24 cellular contexts compared by ENCODE assay signal in the genomic region with DNA sequence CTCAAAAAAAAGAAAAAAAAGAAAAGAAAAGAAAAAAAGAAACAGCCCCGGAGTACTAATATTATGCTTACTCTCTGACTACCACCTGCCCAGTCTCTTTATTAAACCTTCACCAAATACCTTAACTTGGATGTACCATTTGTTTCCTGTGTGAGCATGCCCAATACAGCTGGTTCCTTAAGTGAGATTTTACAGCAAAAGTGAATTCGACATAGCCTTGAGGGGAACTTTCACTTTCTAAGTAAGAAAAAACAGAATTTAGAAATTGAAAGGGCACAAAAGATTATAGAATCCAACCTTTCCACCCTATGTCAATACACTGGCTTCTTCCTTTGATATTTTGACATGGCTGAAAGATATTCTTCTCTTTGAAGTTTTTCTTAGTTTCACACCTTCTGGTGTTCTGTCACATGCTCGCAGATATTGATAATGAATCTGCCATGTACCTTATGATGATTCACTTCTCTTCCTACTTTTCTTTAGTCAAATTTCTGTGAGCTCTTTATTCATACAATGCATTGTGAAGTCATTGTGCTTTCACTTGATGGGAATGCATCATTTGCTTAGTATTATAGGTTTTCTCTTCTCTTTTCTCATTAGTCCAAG. TPM values are rescaled to one million over a fixed set of nuclear protein-coding genes. Genes with fewer than 3 reads are reported as not detected.
DNase-seq lines count a peak whose midpoint lies in the region; ATAC-seq and TF ChIP-seq lines count a peak whose summit lies in the region.
"Had no signal": no experiment of that assay in that cellular context is flagged by ENCODE, and none has a peak within 500 bp of the region (broad histone marks: within the 10 kb centered on the region; RNA-seq: fewer than 3 reads in every experiment).

No MANE protein-coding gene starts in this region.

- ATAC-seq in stimulated activated naive CD8-positive, alpha-beta T cell treated with anti-CD3 and anti-CD28 coated beads, Interleukin-15, amount 100 ng/mL, for 72 hours: peak; percentile 78
- ATAC-seq in natural killer cell treated with Interleukin-12 subunit alpha and Interleukin-12 subunit beta and Interleukin-15 and Interleukin-18, amount 100 ng/mL, for 72 hours: no peak
- ATAC-seq: GM23338, heart left ventricle, upper lobe of right lung had no signal

- peak overlapping the region; percentile 29 for H3K27ac Mint-ChIP-seq in MCF 10A (ENCODE audit: low read depth, unreplicated experiment)
- H3K27ac Mint-ChIP-seq in stimulated activated naive CD8-positive, alpha-beta T cell treated with anti-CD3 and anti-CD28 coated beads, Interleukin-15, amount 100 ng/mL, for 72 hours: no peak overlapping the region
- H3K27ac Mint-ChIP-seq in natural killer cell treated with Interleukin-12 subunit alpha and Interleukin-12 subunit beta and Interleukin-15 and Interleukin-18, amount 100 ng/mL, for 72 hours: no peak overlapping the region
- H3K27ac Mint-ChIP-seq: activated CD4-positive, alpha-beta T cell treated with anti-CD3 and anti-CD28 coated beads, Interleukin-2, amount 10 ng/mL, durations not matched to agents 7 days and 5 days; CD4-positive, alpha-beta memory T cell; GM23338; progenitor cell of endocrine pancreas had no signal

- H3K27me3 Mint-ChIP-seq in MCF 10A (ENCODE audit: insufficient read depth, unreplicated experiment): no peaks in the 10 kb centered on the region
- peaks cover 32% of the 10 kb centered on the region for H3K27me3 Mint-ChIP-seq in stimulated activated naive CD8-positive, alpha-beta T cell treated with anti-CD3 and anti-CD28 coated beads, Interleukin-15, amount 100 ng/mL, for 72 hours
- peaks cover 17 to 24% of the 10 kb centered on the region in 2 donors for H3K27me3 Mint-ChIP-seq in natural killer cell treated with Interleukin-12 subunit alpha and Interleukin-12 subunit beta and Interleukin-15 and Interleukin-18, amount 100 ng/mL, for 72 hours

- dilution Hi-C loops in mammary epithelial cell (cut with HindIII; ENCODE audit: low sequenced_read_pairs): no loop called here

- no peak overlapping the region for H3K4me3 ChIP-seq in breast epithelium
- no peak overlapping the region for H3K4me3 ChIP-seq in Loucy (ENCODE audit: low read length, poor library complexity, severe bottlenecking)
- H3K4me3 ChIP-seq in mammary epithelial cell (replicated peaks in 1 of 3; ENCODE audit: insufficient read depth in 1 of 3, low read depth in 2 of 3, low read length in 3 of 3): no peak overlapping the region
- H3K4me3 ChIP-seq: GM23338, heart left ventricle, SJCRH30, upper lobe of right lung had no signal

- DNase-seq in MCF 10A (ENCODE audit: unreplicated experiment) (no peak), breast epithelium (ENCODE audit: low spot score in 2 of 2) (no peak), mammary epithelial cell (no peak), GM19240 (ENCODE audit: insufficient read length, low spot score) (no peak), NCI-H1105 treated with DMSO at 0.1 percent for 48 hours (lab: John Stamatoyannopoulos, UW) (no peak)
- DNase-seq in stimulated activated naive CD8-positive, alpha-beta T cell treated with anti-CD3 and anti-CD28 coated beads, Interleukin-15, amount 100 ng/mL, for 72 hours: no peak
- DNase-seq in natural killer cell treated with Interleukin-12 subunit alpha and Interleukin-12 subunit beta and Interleukin-15 and Interleukin-18, amount 100 ng/mL, for 72 hours (ENCODE audit: low spot score): no peak
- DNase-seq: activated CD4-positive, alpha-beta T cell treated with anti-CD3 and anti-CD28 coated beads, Interleukin-2, amount 10 ng/mL, durations not matched to agents 7 days and 5 days; activated CD8-positive, alpha-beta memory T cell treated with anti-CD3 and anti-CD28 coated beads, Interleukin-2, amount 50 U/mL, for 4 hours; activated gamma-delta T cell treated with Interleukin-2 at 50 U/mL for 16 hours; CD4-positive, alpha-beta memory T cell; cerebellar nuclear complex; heart left ventricle; MM.1S; NCI-H1694; NCI-H2171; NCI-H526; SJCRH30; substantia nigra; upper lobe of right lung had no signal

- H3K27ac ChIP-seq in breast epithelium (no peak overlapping the region), mammary epithelial cell (ENCODE audit: insufficient read depth, low read depth, low read length) (no peak overlapping the region)
- H3K27ac ChIP-seq: heart left ventricle, SJCRH30, upper lobe of right lung had no signal

- H3K4me1 ChIP-seq in breast epithelium (no peaks in the 10 kb centered on the region), Loucy (ENCODE audit: insufficient read depth, low read length, poor library complexity, severe bottlenecking) (no peaks in the 10 kb centered on the region), mammary epithelial cell (ENCODE audit: insufficient read depth, low read length) (no peaks in the 10 kb centered on the region)
- H3K4me1 ChIP-seq: SJCRH30, upper lobe of right lung had no signal

- H3K9ac ChIP-seq in Loucy (ENCODE audit: low read depth, low read length, poor library complexity, severe bottlenecking): no peak overlapping the region
- H3K9ac ChIP-seq in mammary epithelial cell (ENCODE audit: insufficient read depth, low read length): no peak overlapping the region

- TF ChIP-seq CTCF in MCF 10A (IDR thresholded peaks at IDR 0.05; ENCODE audit: unreplicated experiment) (no peak), breast epithelium (IDR thresholded peaks at IDR 0.05) (no peak), Loucy (conservative IDR thresholded peaks at IDR 0.05; ENCODE audit: low read length) (no peak), mammary epithelial cell (conservative IDR thresholded peaks at IDR 0.05 in 1 of 2, IDR thresholded peaks at IDR 0.05 in 1 of 2; ENCODE audit: extremely low read depth in 1 of 2, insufficient read depth in 1 of 2, low read depth in 1 of 2, low read length in 2 of 2) (no peak)

- CTCF ChIA-PET in MCF 10A (lab: Yijun Ruan, JAX): no interaction called here
- CTCF ChIA-PET in mammary epithelial cell (lab: Charles Lee; ENCODE audit: low non-redundant PET): no interaction called here

- POLR2A ChIA-PET in MCF 10A (lab: Yijun Ruan, JAX): interaction anchor here (1.1 kb wide), 1 partner anchor 8 kb away, joined by 3 read pairs; no protein-coding TSS in a partner anchor

- H3K27me3 ChIP-seq in breast epithelium (no peaks in the 10 kb centered on the region), Loucy (ENCODE audit: insufficient read depth, low read length, poor library complexity, severe bottlenecking) (no peaks in the 10 kb centered on the region), mammary epithelial cell (ENCODE audit: insufficient read depth, low read length) (peaks cover 5% of the 10 kb centered on the region)
- H3K27me3 ChIP-seq: SJCRH30, upper lobe of right lung had no signal

- H3K79me2 ChIP-seq in Loucy (ENCODE audit: insufficient read depth, low read length): no peaks in the 10 kb centered on the region
- no peaks in the 10 kb centered on the region for H3K79me2 ChIP-seq in mammary epithelial cell (ENCODE audit: insufficient read depth, low read length)

- intact Hi-C loops in MCF 10A (cut with micrococcal nuclease): no loop called here
- intact Hi-C loops in breast epithelium (cut with DNase I; ENCODE audit: low total_unique reads): no loop called here
- intact Hi-C loops in mammary epithelial cell (cut with micrococcal nuclease): no loop called here

- H3K9me3 ChIP-seq in breast epithelium (no peaks in the 10 kb centered on the region), Loucy (ENCODE audit: insufficient read depth, low read depth, low read length) (no peaks in the 10 kb centered on the region), mammary epithelial cell (replicated peaks; ENCODE audit: insufficient read depth, low read length) (no peaks in the 10 kb centered on the region)
- H3K9me3 ChIP-seq: heart left ventricle, SJCRH30, upper lobe of right lung had no signal

- no peaks in the 10 kb centered on the region for H3F3A ChIP-seq in Loucy (ENCODE audit: low read depth)

- H4K20me1 ChIP-seq in Loucy (ENCODE audit: insufficient read depth, low read length, poor library complexity, severe bottlenecking): no peaks in the 10 kb centered on the region
- no peaks in the 10 kb centered on the region for H4K20me1 ChIP-seq in mammary epithelial cell (ENCODE audit: insufficient read depth, low read length)

- TF ChIP-seq POLR2A in breast epithelium (IDR thresholded peaks at IDR 0.05): no peak

- no peaks in the 10 kb centered on the region for H3K9me2 ChIP-seq in Loucy (replicated peaks; ENCODE audit: low read depth, low read length)

- no peaks in the 10 kb centered on the region for H3K9me3 Mint-ChIP-seq in MCF 10A (ENCODE audit: unreplicated experiment)
- no peaks in the 10 kb centered on the region for H3K9me3 Mint-ChIP-seq in stimulated activated naive CD8-positive, alpha-beta T cell treated with anti-CD3 and anti-CD28 coated beads, Interleukin-15, amount 100 ng/mL, for 72 hours
- no peaks in the 10 kb centered on the region for H3K9me3 Mint-ChIP-seq in natural killer cell treated with Interleukin-12 subunit alpha and Interleukin-12 subunit beta and Interleukin-15 and Interleukin-18, amount 100 ng/mL, for 72 hours
- H3K9me3 Mint-ChIP-seq: GM23338 had no signal

- 24% methylated on average over 3 of the region's 3 CpGs for WGBS in mammary epithelial cell (ENCODE audit: low coverage, missing lambda C conversion rate)

- H3K36me3 Mint-ChIP-seq in MCF 10A (ENCODE audit: insufficient read depth, unreplicated experiment): peaks cover 4% of the 10 kb centered on the region
- no peaks in the 10 kb centered on the region for H3K36me3 Mint-ChIP-seq in natural killer cell treated with Interleukin-12 subunit alpha and Interleukin-12 subunit beta and Interleukin-15 and Interleukin-18, amount 100 ng/mL, for 72 hours

- H2AFZ ChIP-seq in Loucy (ENCODE audit: low read length): peak overlapping the region; percentile 50; the same call in 1 of the 2 replicates
- H2AFZ ChIP-seq in mammary epithelial cell (ENCODE audit: low read depth, low read length): peak overlapping the region; percentile 52
- H2AFZ ChIP-seq: GM23338 had no signal

- H3K4me3 Mint-ChIP-seq in MCF 10A (ENCODE audit: unreplicated experiment): no peak overlapping the region
- H3K4me3 Mint-ChIP-seq in stimulated activated naive CD8-positive, alpha-beta T cell treated with anti-CD3 and anti-CD28 coated beads, Interleukin-15, amount 100 ng/mL, for 72 hours: peak overlapping the region; percentile 41 to 51
- H3K4me3 Mint-ChIP-seq in natural killer cell treated with Interleukin-12 subunit alpha and Interleukin-12 subunit beta and Interleukin-15 and Interleukin-18, amount 100 ng/mL, for 72 hours: no peak overlapping the region
- H3K4me3 Mint-ChIP-seq: activated CD4-positive, alpha-beta T cell treated with anti-CD3 and anti-CD28 coated beads, Interleukin-2, amount 10 ng/mL, durations not matched to agents 7 days and 5 days; GM23338 had no signal

- H3K4me2 ChIP-seq in Loucy (ENCODE audit: low read depth, low read length, poor library complexity, severe bottlenecking) (no peak overlapping the region), mammary epithelial cell (ENCODE audit: insufficient read depth, low read depth, low read length) (peak overlapping the region; percentile 47)
- H3K4me2 ChIP-seq: GM23338 had no signal

- H3K36me3 ChIP-seq in breast epithelium: no peaks in the 10 kb centered on the region
- no peaks in the 10 kb centered on the region for H3K36me3 ChIP-seq in Loucy (ENCODE audit: insufficient read depth, low read length)
- no peaks in the 10 kb centered on the region for H3K36me3 ChIP-seq in mammary epithelial cell (ENCODE audit: insufficient read depth, low read length)
- H3K36me3 ChIP-seq: heart left ventricle, SJCRH30, upper lobe of right lung had no signal

- no TSS peak for BruUV-seq in MCF 10A (replicated peaks; lab: Mats Ljungman, UMichigan)
- BruUV-seq in mammary epithelial cell (replicated peaks; lab: Mats Ljungman, UMichigan): no TSS peak

- in situ Hi-C loops in mammary epithelial cell (cut with MboI; ENCODE audit: low sequenced_read_pairs in 2 of 2): no loop called here

- peaks cover 15% of the 10 kb centered on the region for H3K4me1 Mint-ChIP-seq in MCF 10A (ENCODE audit: insufficient read depth, unreplicated experiment)
- H3K4me1 Mint-ChIP-seq in stimulated activated naive CD8-positive, alpha-beta T cell treated with anti-CD3 and anti-CD28 coated beads, Interleukin-15, amount 100 ng/mL, for 72 hours: peaks cover 31% of the 10 kb centered on the region
- peaks cover 13 to 21% of the 10 kb centered on the region in 2 donors for H3K4me1 Mint-ChIP-seq in natural killer cell treated with Interleukin-12 subunit alpha and Interleukin-12 subunit beta and Interleukin-15 and Interleukin-18, amount 100 ng/mL, for 72 hours (ENCODE audit: low read depth in 2 of 2)

RNA-seq across cellular contexts. Expression of a gene that starts 5.2 kb away (rescaled TPM):
- 0.07 TPM in 1 of 2 replicates, not detected in the other for total RNA-seq in MCF 10A (2022)
- total RNA-seq in breast epithelium: 1 to 10 TPM; 2.6 to 3.6 (median 2.6) TPM
- under 1 TPM in 1 of 2 donors, not detected in 1; under 0.01 TPM for total RNA-seq in mammary epithelial cell
- polyA plus RNA-seq in mammary epithelial cell: not detected
- polyA minus RNA-seq in mammary epithelial cell: not detected
- total RNA-seq in natural killer cell treated with Interleukin-12 subunit alpha and Interleukin-12 subunit beta and Interleukin-15 and Interleukin-18, amount 100 ng/mL, for 72 hours: not detected
- total RNA-seq: astrocyte, SJCRH30 had no signal

RNA-seq across cellular contexts. Expression of a gene that starts 35.8 kb away (rescaled TPM):
- total RNA-seq in MCF 10A (2022): 28.5 and 33.5 TPM in 2 replicates
- 10 to 100 TPM; 25.3 to 39.5 (median 31.5) TPM for total RNA-seq in breast epithelium
- total RNA-seq in mammary epithelial cell: 10 to 100 TPM; 15.6 to 25.3 TPM
- polyA plus RNA-seq in mammary epithelial cell: 6.2 TPM
- 7.1 TPM for polyA minus RNA-seq in mammary epithelial cell
- total RNA-seq in natural killer cell treated with Interleukin-12 subunit alpha and Interleukin-12 subunit beta and Interleukin-15 and Interleukin-18, amount 100 ng/mL, for 72 hours: 10 to 100 TPM in 1 of 2 donors, 1 to 10 TPM in 1; 8.9 to 13.2 TPM

Comparison
In these comparisons a context has a peak if more than half of its experiments do, and no peak if none do; other contexts are left out.
1. H3K4me3 Mint-ChIP-seq: peak in stimulated activated naive CD8-positive, alpha-beta T cell treated with anti-CD3 and anti-CD28 coated beads, Interleukin-15, amount 100 ng/mL, for 72 hours (2 of 2); none in MCF 10A (single experiment) and natural killer cell treated with Interleukin-12 subunit alpha and Interleukin-12 subunit beta and Interleukin-15 and Interleukin-18, amount 100 ng/mL, for 72 hours (single experiment).